Comparison of ENCODE assay signal across 27 cellular contexts in genomic region chr5:154063372-154063771, GRCh38.
"Had no signal": no experiment of that assay in that cellular context is flagged by ENCODE, and none has a peak within 500 bp of the region (broad histone marks: within the 10 kb centered on the region; RNA-seq: fewer than 3 reads in every experiment).

No MANE protein-coding gene starts in this region.

- H3K9me3 ChIP-seq: colonic mucosa, esophagus muscularis mucosa, esophagus squamous epithelium, gastrocnemius medialis, gastroesophageal sphincter, heart left ventricle, heart right ventricle had no signal

- H3K27ac ChIP-seq: colonic mucosa, coronary artery, epithelial cell of prostate, esophagus muscularis mucosa, esophagus squamous epithelium, foreskin keratinocyte, gastrocnemius medialis, gastroesophageal sphincter, heart left ventricle, heart right ventricle had no signal

- H3K27me3 ChIP-seq: colonic mucosa, esophagus muscularis mucosa, esophagus squamous epithelium, gastrocnemius medialis, gastroesophageal sphincter, heart left ventricle, heart right ventricle had no signal

- FAIRE-seq: colon, endometrium, endothelial cell of umbilical vein, frontal cortex had no signal

- DNase-seq: colonic mucosa; cortex of kidney; dermis blood vessel endothelial cell; effector CD4-positive, alpha-beta T cell; effector CD8-positive, alpha-beta T cell; effector memory CD4-positive, alpha-beta T cell; effector memory CD8-positive, alpha-beta T cell; endodermal cell; erythroblast; esophagus squamous epithelium; foreskin fibroblast; foreskin keratinocyte; foreskin melanocyte; gastrocnemius medialis; glutamatergic neuron; head of caudate nucleus; heart left ventricle; heart right ventricle had no signal

- ATAC-seq: effector memory CD8-positive, alpha-beta T cell; esophagus mucosa; foreskin keratinocyte; gastrocnemius medialis; gastroesophageal sphincter; heart left ventricle; heart right ventricle had no signal

- H3K4me1 ChIP-seq: colonic mucosa, esophagus squamous epithelium, foreskin keratinocyte had no signal

- H3K36me3 ChIP-seq: colonic mucosa, esophagus muscularis mucosa, esophagus squamous epithelium, gastrocnemius medialis, heart left ventricle, heart right ventricle had no signal

- H3K4me3 ChIP-seq: colonic mucosa, coronary artery, esophagus muscularis mucosa, esophagus squamous epithelium, gastrocnemius medialis, gastroesophageal sphincter, heart left ventricle, heart right ventricle had no signal
